Comparison of ENCODE assay signal across 2 cellular contexts in the genomic region with DNA sequence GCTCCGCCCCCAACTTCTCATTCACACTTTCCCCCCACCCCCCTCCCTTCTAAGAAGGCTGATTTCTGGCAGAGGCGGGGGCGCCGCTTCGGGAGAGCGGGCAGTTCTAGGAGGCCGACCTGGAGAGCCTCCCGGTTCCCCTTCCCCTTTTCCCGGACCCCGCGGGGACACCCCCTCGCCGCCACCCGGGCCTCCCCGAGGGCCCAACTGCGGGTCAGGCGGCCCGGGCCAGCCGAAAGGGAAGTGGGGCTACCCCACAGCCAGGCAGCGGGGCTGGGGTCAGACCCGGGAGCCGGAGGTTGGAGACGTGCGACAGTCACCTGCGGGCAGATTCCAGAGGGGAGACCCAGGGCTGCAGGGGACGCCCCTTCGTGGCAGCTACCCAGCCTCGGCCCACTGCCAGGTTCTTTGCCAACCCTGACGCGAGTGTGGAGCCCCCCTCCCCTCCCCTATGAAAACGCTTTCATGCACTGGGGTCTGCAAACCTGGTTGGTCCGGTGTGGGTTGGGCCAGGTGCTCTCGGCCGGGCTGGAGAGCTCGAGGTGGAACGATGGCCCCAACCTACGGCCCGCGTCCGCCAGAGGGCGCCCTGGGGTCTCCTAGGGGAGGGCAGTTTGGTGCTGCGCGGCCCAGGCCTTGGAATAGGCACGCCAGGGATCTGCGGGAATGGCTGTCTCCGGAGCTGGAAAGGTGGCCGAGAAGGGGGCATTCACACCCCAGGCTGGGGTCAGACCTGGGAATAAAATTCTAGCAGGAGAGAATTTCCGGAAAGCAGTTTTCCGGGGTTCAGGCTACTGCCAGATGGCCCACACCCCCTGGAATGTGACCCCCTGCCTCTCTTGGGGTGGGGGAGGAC.
TF ChIP-seq lines count a peak whose summit lies in the region.

No MANE protein-coding gene starts in this region.

TF ChIP-seq in A549, 52 proteins besides CTCF, POLR2A, EP300 and RAD21 (continued from another document):
- TF ChIP-seq CBX2 (IDR thresholded peaks at IDR 0.05; ENCODE audit: borderline replicate concordance, low read depth) = no peak
- TF ChIP-seq CHD4 (IDR thresholded peaks at IDR 0.05; ENCODE audit: borderline replicate concordance) = peak; percentile 63; the same call in 1 of the 2 replicates
- 0 out of 2 replicates have a peak, but pooled peaks have one; percentile 21 for TF ChIP-seq RFX5 (IDR thresholded peaks at IDR 0.05)

TF ChIP-seq in H1, 55 proteins besides CTCF, POLR2A, EP300 and RAD21 (continued from another document):
- TF ChIP-seq MAFK (IDR thresholded peaks at IDR 0.05; ENCODE audit: low read depth, low read length) (no peak; the same call in 1 of the 2 replicates), EGR1 (IDR thresholded peaks at IDR 0.05; ENCODE audit: borderline replicate concordance, low read depth, low read length) (no peak), GABPA (IDR thresholded peaks at IDR 0.05; ENCODE audit: borderline replicate concordance, insufficient read depth, low read length) (0 out of 2 replicates have a peak, but pooled peaks have one; percentile 61), TCF12 (IDR thresholded peaks at IDR 0.05; ENCODE audit: low read depth, low read length) (no peak), RFX5 (IDR thresholded peaks at IDR 0.05; ENCODE audit: borderline replicate concordance, low read depth, low read length) (no peak), FOSL1 (IDR thresholded peaks at IDR 0.05; ENCODE audit: insufficient read depth, low read depth, low read length) (no peak), TEAD4 (IDR thresholded peaks at IDR 0.05; ENCODE audit: low read depth, low read length) (peak; percentile 92), BCL11A (IDR thresholded peaks at IDR 0.05; ENCODE audit: low read depth in 2 of 2, low read length in 2 of 2) (no peak), SP4 (IDR thresholded peaks at IDR 0.05; ENCODE audit: low read length) (peak; percentile 67)
